In genomic region chr20:41309817-41310216, GRCh38 we compare ENCODE assay signal across 15 cellular contexts. TPM values are rescaled to one million over a fixed set of nuclear protein-coding genes. Genes with fewer than 3 reads are reported as not detected.
A peak's percentile ranks its signal among the peaks of the same experiment; 100 is the strongest.
DNase-seq lines count a peak whose midpoint lies in the region; ATAC-seq and TF ChIP-seq lines count a peak whose summit lies in the region.
"Had no signal": no experiment of that assay in that cellular context is flagged by ENCODE, and none has a peak within 500 bp of the region (broad histone marks: within the 10 kb centered on the region; RNA-seq: fewer than 3 reads in every experiment).

No MANE protein-coding gene starts in this region.

- TF ChIP-seq EP300 in SK-N-SH (IDR thresholded peaks at IDR 0.05; ENCODE audit: borderline replicate concordance in 1 of 2, low read depth in 1 of 2, low read length in 1 of 2): no peak

- 0 out of 2 replicates have a peak overlapping the region, but pooled peaks have one; percentile 0 for H3K4me2 ChIP-seq in SK-N-SH

- no peaks in the 10 kb centered on the region for H4K20me1 ChIP-seq in SK-N-SH (ENCODE audit: insufficient read depth)

- H3K4me1 ChIP-seq in SK-N-SH (ENCODE audit: control insufficient read depth in 1 of 2, insufficient read depth in 2 of 2, low read depth in 1 of 2, low read length in 1 of 2): no peaks in the 10 kb centered on the region; a peak in 1 of 4 replicates

- CTCF ChIA-PET in SK-N-SH (lab: Yijun Ruan, JAX): no interaction called here

- TF ChIP-seq RAD21 in SK-N-SH (IDR thresholded peaks at IDR 0.05; ENCODE audit: low read length): no peak

- no peak overlapping the region for H3K9ac ChIP-seq in SK-N-SH

- H2AFZ ChIP-seq in SK-N-SH (ENCODE audit: low read depth): no peak overlapping the region

- no peak for ATAC-seq in GM18505 (IDR thresholded peaks at IDR 0.05; ENCODE audit: unreplicated experiment)
- ATAC-seq in HG03159 (IDR thresholded peaks at IDR 0.05; ENCODE audit: unreplicated experiment): no peak
- no peak for ATAC-seq in HG02840 (IDR thresholded peaks at IDR 0.05; ENCODE audit: low FRiP score, unreplicated experiment)
- ATAC-seq: naive thymus-derived CD4-positive, alpha-beta T cell had no signal

- H3K4me3 ChIP-seq in SK-N-SH (ENCODE audit: low read depth in 2 of 2, low read length in 1 of 2) (no peak overlapping the region), epithelial cell of esophagus (ENCODE audit: low read length) (no peak overlapping the region)
- H3K4me3 ChIP-seq: spleen had no signal

- no peak for TF ChIP-seq POLR2A in GM18505 (IDR thresholded peaks at IDR 0.05; ENCODE audit: borderline replicate concordance, extremely low read depth, insufficient read depth, insufficient read length)

- H3K27ac ChIP-seq in SK-N-SH (ENCODE audit: low read depth in 2 of 2, low read length in 1 of 2): peak overlapping the region in 1 of 2 experiments; percentile 41; a peak in 1 of 4 replicates
- H3K27ac ChIP-seq: spleen had no signal

- no peaks in the 10 kb centered on the region for H3K36me3 ChIP-seq in SK-N-SH (replicated peaks in 1 of 2; ENCODE audit: control insufficient read depth in 1 of 2, insufficient read depth in 2 of 2, low read length in 1 of 2)

- DNase-seq in GM03348 (ENCODE audit: low spot score): peak; percentile 65
- DNase-seq in SK-N-SH: no peak
- DNase-seq in epithelial cell of esophagus (ENCODE audit: low read depth): peak; percentile 28
- peak; percentile 93 for DNase-seq in renal cortical epithelial cell (ENCODE audit: low read depth)
- DNase-seq in NCI-H446 treated with DMSO at 0.1 percent for 48 hours (lab: John Stamatoyannopoulos, UW): no peak
- DNase-seq: activated CD4-positive, alpha-beta memory T cell treated with anti-CD3 and anti-CD28 coated beads for 36 hours; COR-L47; endodermal cell; naive thymus-derived CD4-positive, alpha-beta T cell; NCI-H1436 treated with DMSO at 0.1 percent for 48 hours; NCI-H774; spleen had no signal

- peaks cover 85% of the 10 kb centered on the region for H3K79me2 ChIP-seq in SK-N-SH (ENCODE audit: insufficient read depth)

- H3K9me3 ChIP-seq in SK-N-SH: no peaks in the 10 kb centered on the region
- H3K9me3 ChIP-seq: spleen had no signal

- POLR2A ChIA-PET in SK-N-SH (lab: Yijun Ruan, JAX): no interaction called here

- H3K27me3 ChIP-seq in SK-N-SH (ENCODE audit: insufficient read depth): no peaks in the 10 kb centered on the region
- H3K27me3 ChIP-seq: spleen had no signal

- peaks cover 7% of the 10 kb centered on the region for H3F3A ChIP-seq in SK-N-SH (replicated peaks; ENCODE audit: insufficient read depth)

- TF ChIP-seq CTCF in SK-N-SH (IDR thresholded peaks at IDR 0.05) (no peak), epithelial cell of esophagus (IDR thresholded peaks at IDR 0.05; ENCODE audit: insufficient read depth, low read depth, low read length, missing control alignments) (no peak)

- 55% methylated on average over 2 of the region's 2 CpGs for WGBS in SK-N-SH (ENCODE audit: low lambda C conversion rate)

- no peaks in the 10 kb centered on the region for H3K9me2 ChIP-seq in SK-N-SH

TF ChIP-seq in SK-N-SH, 30 proteins besides CTCF, POLR2A, EP300 and RAD21:
- TF ChIP-seq PBX3 (IDR thresholded peaks at IDR 0.05) (peak; percentile 72), IRF3 (IDR thresholded peaks at IDR 0.05; ENCODE audit: low read depth, low read length) (no peak)

RNA-seq across cellular contexts. Expression of gene ZHX3, which starts 7.7 kb away (rescaled TPM):
- 6.0 and 6.9 TPM in 2 replicates for polyA plus RNA-seq in SK-N-SH (2012; rRNA removed)
- 5.7 and 6.2 TPM in 2 replicates for polyA plus RNA-seq in SK-N-SH (2012; cell fraction: cytosol; rRNA removed)
- 9.9 and 11.4 TPM in 2 replicates for polyA plus RNA-seq in SK-N-SH (2012; cell fraction: nucleus; rRNA removed)
- 25.0 and 59.4 TPM in 2 replicates for total RNA-seq in renal cortical epithelial cell

RNA-seq across cellular contexts. Expression of gene LPIN3, which starts 30.8 kb away (rescaled TPM):
- polyA plus RNA-seq in SK-N-SH (2012; rRNA removed): 0.21 and 0.34 TPM in 2 replicates
- polyA plus RNA-seq in SK-N-SH (2012; cell fraction: cytosol; rRNA removed): 0.05 and 0.09 TPM in 2 replicates
- 1.8 and 1.9 TPM in 2 replicates for polyA plus RNA-seq in SK-N-SH (2012; cell fraction: nucleus; rRNA removed)
- 8.5 and 25.3 TPM in 2 replicates for total RNA-seq in renal cortical epithelial cell

RNA-seq across cellular contexts. Expression of gene EMILIN3, which starts 56.8 kb away (rescaled TPM):
- polyA plus RNA-seq in SK-N-SH (2012; rRNA removed): 0.02 and 0.08 TPM in 2 replicates
- polyA plus RNA-seq in SK-N-SH (2012; cell fraction: cytosol; rRNA removed): 0.04 and 0.09 TPM in 2 replicates
- polyA plus RNA-seq in SK-N-SH (2012; cell fraction: nucleus; rRNA removed): 0.02 TPM in 2 replicates
- not detected in 2 replicates for total RNA-seq in renal cortical epithelial cell
- total RNA-seq: activated CD4-positive, alpha-beta memory T cell treated with anti-CD3 and anti-CD28 coated beads for 36 hours; spleen had no signal
- polyA plus RNA-seq: naive thymus-derived CD4-positive, alpha-beta T cell had no signal

Comparison
In these comparisons a context has a peak if more than half of its experiments do, and no peak if none do; other contexts are left out.
1. DNase-seq: peak in GM03348 (single experiment), epithelial cell of esophagus (single experiment) and renal cortical epithelial cell (single experiment); none in SK-N-SH (single experiment) and NCI-H446 treated with DMSO at 0.1 percent for 48 hours (single experiment).